In genomic region chr20:54224642-54225041, GRCh38 we compare ENCODE assay signal across 1 cellular context. TPM values are rescaled to one million over a fixed set of nuclear protein-coding genes. Genes with fewer than 3 reads are reported as not detected.
"Had no signal": no experiment of that assay in that cellular context is flagged by ENCODE, and none has a peak within 500 bp of the region (broad histone marks: within the 10 kb centered on the region; RNA-seq: fewer than 3 reads in every experiment).

No MANE protein-coding gene starts in this region.

RNA-seq across cellular contexts. Expression of gene CYP24A1, which starts 50.9 kb away (rescaled TPM):
- polyA plus RNA-seq: GM12878 had no signal
